Comparison of ENCODE assay signal across 19 cellular contexts in genomic region chr2:126831234-126832005, GRCh38.
A peak's percentile ranks its signal among the peaks of the same experiment; 100 is the strongest.
DNase-seq lines count a peak whose midpoint lies in the region; ATAC-seq, FAIRE-seq and TF ChIP-seq lines count a peak whose summit lies in the region.
"Had no signal": no experiment of that assay in that cellular context is flagged by ENCODE, and none has a peak within 500 bp of the region (broad histone marks: within the 10 kb centered on the region; RNA-seq: fewer than 3 reads in every experiment).

No MANE protein-coding gene starts in this region.

- H2AFZ ChIP-seq in GM23338 = peak overlapping the region; percentile 23; the same call in 1 of the 2 replicates
- H2AFZ ChIP-seq in GM12878 (ENCODE audit: control insufficient read depth, low read depth, low read length) = no peak overlapping the region
- H2AFZ ChIP-seq in neuronal stem cell (ENCODE audit: low read length) = no peak overlapping the region

- intact Hi-C loops in GM12878 (cut with micrococcal nuclease; ENCODE audit: unreplicated experiment) = no loop called here
- intact Hi-C loops in prostate gland (cut with DNase I) = no loop called here

- BruUV-seq in GM12878 (replicated peaks; lab: Mats Ljungman, UMichigan) = no TSS peak

- no peak overlapping the region for H3K4ac ChIP-seq in neuronal stem cell (ENCODE audit: low read length)

- in situ Hi-C loops in GM12878 (cut with MboI) = no loop called here

- DNase-seq in GM23338 (ENCODE audit: low spot score) (no peak), MV-4-11 (lab: John Stamatoyannopoulos, UW) (peak; percentile 85), GM12878 (ENCODE audit: low read depth, low spot score) (no peak), neuronal stem cell (ENCODE audit: low spot score) (no peak), prostate gland (ENCODE audit: low spot score) (no peak)
- DNase-seq: activated CD8-positive, alpha-beta T cell treated with anti-CD3 and anti-CD28 coated beads, Interleukin-2, amount 10 ng/mL, durations not matched to agents 7 days and 5 days; activated effector memory CD4-positive, alpha-beta T cell treated with anti-CD3 and anti-CD28 coated beads, Interleukin-2, amount 50 U/mL, for 16 hours; effector CD4-positive, alpha-beta T cell; foreskin keratinocyte; KBM-7; NCI-H1930; NCI-H69; SHP77 treated with DMSO at 0.1 percent for 48 hours; testis had no signal

- H3K4me3 ChIP-seq in GM23338 (no peak overlapping the region), GM12878 (no peak overlapping the region), mesodermal cell (ENCODE audit: extremely low read depth, insufficient read depth, low read length, poor library complexity, severe bottlenecking) (no peak overlapping the region), neuronal stem cell (ENCODE audit: low read length in 2 of 2) (no peak overlapping the region), prostate gland (no peak overlapping the region)
- H3K4me3 ChIP-seq: testis had no signal

- no peak for TF ChIP-seq RAD21 in GM12878 (IDR thresholded peaks at IDR 0.05; ENCODE audit: insufficient read depth, low read depth, low read length)

- no peak overlapping the region for H3K27ac Mint-ChIP-seq in GM23338
- H3K27ac Mint-ChIP-seq: activated CD8-positive, alpha-beta T cell treated with anti-CD3 and anti-CD28 coated beads, Interleukin-2, amount 10 ng/mL, durations not matched to agents 7 days and 5 days; B cell had no signal

- H3K9ac ChIP-seq in GM12878 (ENCODE audit: control insufficient read depth, insufficient read depth, low read length) = no peak overlapping the region
- H3K9ac ChIP-seq in neuronal stem cell (ENCODE audit: low read depth, low read length, poor library complexity) = no peak overlapping the region

- whole genome bisulfite sequencing in GM12878 (ENCODE audit: insufficient coverage, insufficient replicate concordance, low lambda C conversion rate, missing lambda C conversion rate) = 48% methylated on average over 14 of the region's 14 CpGs
- whole genome bisulfite sequencing in mesodermal cell (ENCODE audit: insufficient coverage in 2 of 2), 2 experiments = 81 to 89% methylated on average over 8 to 11 of the region's 14 CpGs
- WGBS in neuronal stem cell (ENCODE audit: extremely low coverage in 2 of 2, insufficient read length in 2 of 2, insufficient replicate concordance in 1 of 2), 2 donors = no CpG with 5 or more reads among the region's 14 CpGs
- WGBS in prostate gland = 76% methylated on average over 14 of the region's 14 CpGs

- no peaks in the 10 kb centered on the region for H3K36me3 ChIP-seq in GM23338 (ENCODE audit: insufficient read depth)
- no peaks in the 10 kb centered on the region for H3K36me3 ChIP-seq in GM12878 (ENCODE audit: control insufficient read depth in 2 of 2, insufficient read depth in 2 of 2, low read length in 1 of 2)
- no peaks in the 10 kb centered on the region for H3K36me3 ChIP-seq in mesodermal cell (ENCODE audit: control insufficient read depth, insufficient read depth, low read length)
- H3K36me3 ChIP-seq in neuronal stem cell (replicated peaks in 1 of 2; ENCODE audit: control insufficient read depth in 2 of 2, insufficient read depth in 2 of 2, low read length in 2 of 2) = no peaks in the 10 kb centered on the region
- H3K36me3 ChIP-seq in prostate gland = no peaks in the 10 kb centered on the region

- SMC1A ChIA-PET in GM12878 (lab: Charles Lee; ENCODE audit: uncharacterized antibody, unreplicated experiment) = no interaction called here

- H3K4me2 ChIP-seq in GM23338 = no peak overlapping the region
- H3K4me2 ChIP-seq in GM12878 (ENCODE audit: control insufficient read depth, insufficient read depth) = no peak overlapping the region
- no peak overlapping the region for H3K4me2 ChIP-seq in neuronal stem cell (ENCODE audit: insufficient read depth, low read length, poor library complexity, severe bottlenecking)

- H4K20me1 ChIP-seq in GM23338 (replicated peaks; ENCODE audit: insufficient read depth) = no peaks in the 10 kb centered on the region
- H4K20me1 ChIP-seq in GM12878 (ENCODE audit: control insufficient read depth, insufficient read depth) = no peaks in the 10 kb centered on the region

- peak; percentile 62 for ATAC-seq in GM23338
- ATAC-seq in GM12878 = peak; percentile 36
- ATAC-seq in GM19395 (IDR thresholded peaks at IDR 0.05; ENCODE audit: unreplicated experiment) = no peak
- ATAC-seq: activated CD8-positive, alpha-beta T cell treated with anti-CD3 and anti-CD28 coated beads, Interleukin-2, amount 10 ng/mL, durations not matched to agents 7 days and 5 days; foreskin keratinocyte had no signal

- no peak for TF ChIP-seq CTCF in GM23338 (conservative IDR thresholded peaks at IDR 0.05; ENCODE audit: low read depth in 2 of 2)
- TF ChIP-seq CTCF in GM12878 (IDR thresholded peaks at IDR 0.05 in 2 of 3, conservative IDR thresholded peaks at IDR 0.05 in 1 of 3; ENCODE audit: control insufficient read depth in 2 of 3, extremely low read depth in 1 of 3, insufficient read depth in 1 of 3, low read depth in 3 of 3, low read length in 3 of 3) = no peak
- TF ChIP-seq CTCF in prostate gland (IDR thresholded peaks at IDR 0.05) = no peak

- peaks cover 3% of the 10 kb centered on the region for H3K27me3 Mint-ChIP-seq in GM23338 (ENCODE audit: insufficient read depth, low read depth, poor library complexity)
- H3K27me3 Mint-ChIP-seq: B cell had no signal

- H3K27ac ChIP-seq in GM23338 (ENCODE audit: low read depth) = no peak overlapping the region
- no peak overlapping the region for H3K27ac ChIP-seq in GM12878 (ENCODE audit: control insufficient read depth, insufficient read depth)
- peak overlapping the region; percentile 2 for H3K27ac ChIP-seq in mesodermal cell (ENCODE audit: low read depth, low read length, severe bottlenecking)
- no peak overlapping the region for H3K27ac ChIP-seq in neuronal stem cell (replicated peaks; ENCODE audit: low read length)
- H3K27ac ChIP-seq in prostate gland = no peak overlapping the region
- H3K27ac ChIP-seq: foreskin keratinocyte, testis had no signal

- no peak overlapping the region for H3K14ac ChIP-seq in neuronal stem cell (ENCODE audit: low read length)

- no peak for TF ChIP-seq EP300 in GM12878 (IDR thresholded peaks at IDR 0.05; ENCODE audit: borderline replicate concordance in 1 of 2, control insufficient read depth in 1 of 2, low read depth in 2 of 2, low read length in 2 of 2)

- H3K9me3 Mint-ChIP-seq in GM23338 = no peaks in the 10 kb centered on the region

- no peak overlapping the region for H3K18ac ChIP-seq in neuronal stem cell (ENCODE audit: low read length)

- H3K4me1 ChIP-seq in GM23338 (ENCODE audit: insufficient read depth) (peaks cover 7% of the 10 kb centered on the region; the same call in 1 of the 2 replicates), GM12878 (ENCODE audit: control insufficient read depth, insufficient read depth, low read length) (no peaks in the 10 kb centered on the region), mesodermal cell (ENCODE audit: control insufficient read depth, insufficient read depth, low read length, poor library complexity, severe bottlenecking) (peaks cover 5% of the 10 kb centered on the region), neuronal stem cell (ENCODE audit: control insufficient read depth in 2 of 2, insufficient read depth in 1 of 2, low read depth in 1 of 2, low read length in 2 of 2) (peaks cover 0 to 7% of the 10 kb centered on the region in 2 donors), prostate gland (replicated peaks) (no peaks in the 10 kb centered on the region)
- H3K4me1 ChIP-seq: foreskin keratinocyte, testis had no signal

- H3K27me3 ChIP-seq in GM23338 (ENCODE audit: insufficient read depth) = no peaks in the 10 kb centered on the region
- H3K27me3 ChIP-seq in GM12878 (replicated peaks in 1 of 2; ENCODE audit: control insufficient read depth in 2 of 2, insufficient read depth in 2 of 2, low read length in 1 of 2) = no peaks in the 10 kb centered on the region
- no peaks in the 10 kb centered on the region for H3K27me3 ChIP-seq in neuronal stem cell (ENCODE audit: control insufficient read depth in 3 of 3, insufficient read depth in 3 of 3, low read depth in 1 of 3, low read length in 3 of 3)
- no peaks in the 10 kb centered on the region for H3K27me3 ChIP-seq in prostate gland (replicated peaks; ENCODE audit: insufficient read depth)
- H3K27me3 ChIP-seq: foreskin keratinocyte, testis had no signal

- H2AK5ac ChIP-seq in neuronal stem cell (ENCODE audit: low read depth, low read length) = no peak overlapping the region

- CTCF ChIA-PET in GM12878 (lab: Yijun Ruan, JAX) = interaction anchor here (1.1 kb wide), 1 partner anchor 14 kb away, joined by 5 read pairs; no protein-coding TSS in a partner anchor

- no peak overlapping the region for H3K4me3 Mint-ChIP-seq in GM23338
- H3K4me3 Mint-ChIP-seq: activated CD8-positive, alpha-beta T cell treated with anti-CD3 and anti-CD28 coated beads, Interleukin-2, amount 10 ng/mL, durations not matched to agents 7 days and 5 days; B cell had no signal

- no peak overlapping the region for H4K91ac ChIP-seq in neuronal stem cell (ENCODE audit: low read depth, low read length, poor library complexity)

- H3K79me1 ChIP-seq in neuronal stem cell (ENCODE audit: low read depth, low read length) = no peaks in the 10 kb centered on the region

- peaks cover 13% of the 10 kb centered on the region; the same call in 1 of the 2 replicates for H3K9me2 ChIP-seq in GM23338 (ENCODE audit: insufficient read depth)

- H2BK5ac ChIP-seq in neuronal stem cell (ENCODE audit: low read length) = no peak overlapping the region

- H2BK15ac ChIP-seq in neuronal stem cell (ENCODE audit: low read length) = no peak overlapping the region

- no peaks in the 10 kb centered on the region for H3K36me3 Mint-ChIP-seq in GM23338 (ENCODE audit: low read depth)

- H3K9me3 ChIP-seq in GM12878 (replicated peaks; ENCODE audit: control insufficient read depth, insufficient read depth, low read length) = no peaks in the 10 kb centered on the region
- H3K9me3 ChIP-seq in mesodermal cell (ENCODE audit: control insufficient read depth, low read length) = no peaks in the 10 kb centered on the region
- no peaks in the 10 kb centered on the region for H3K9me3 ChIP-seq in neuronal stem cell (replicated peaks in 1 of 2; ENCODE audit: control insufficient read depth in 2 of 2, insufficient read depth in 1 of 2, low read depth in 1 of 2, low read length in 2 of 2)
- H3K9me3 ChIP-seq in prostate gland = no peaks in the 10 kb centered on the region
- H3K9me3 ChIP-seq: testis had no signal

- POLR2A ChIA-PET in GM12878 (lab: Charles Lee) = no interaction called here

- TF ChIP-seq POLR2A in GM12878 (IDR thresholded peaks at IDR 0.05; ENCODE audit: low read depth, low read length) = no peak
- no peak for TF ChIP-seq POLR2A in prostate gland (IDR thresholded peaks at IDR 0.05)

- no peak overlapping the region for H4K8ac ChIP-seq in neuronal stem cell (ENCODE audit: low read depth, low read length)

- H2BK12ac ChIP-seq in neuronal stem cell (ENCODE audit: low read length) = no peak overlapping the region

- RAD21 ChIA-PET in GM12878 (lab: Charles Lee; ENCODE audit: unreplicated experiment) = no interaction called here

- no peak for FAIRE-seq in GM12878 (lab: Jason Lieb, UNC)
- FAIRE-seq: H54, keratinocyte had no signal

- H3K79me2 ChIP-seq in GM23338 (replicated peaks; ENCODE audit: insufficient read depth) (no peaks in the 10 kb centered on the region), GM12878 (ENCODE audit: control insufficient read depth, insufficient read depth, low read length) (no peaks in the 10 kb centered on the region)

- H3K4me1 Mint-ChIP-seq in GM23338 = peaks cover 14% of the 10 kb centered on the region
- H3K4me1 Mint-ChIP-seq: B cell had no signal

- no peak overlapping the region for H2BK120ac ChIP-seq in neuronal stem cell (ENCODE audit: low read depth, low read length)

- H3F3A ChIP-seq in GM23338 (replicated peaks; ENCODE audit: low read depth) = no peaks in the 10 kb centered on the region

- no peak overlapping the region for H3K23ac ChIP-seq in neuronal stem cell (ENCODE audit: low read depth, low read length, poor library complexity)
